Comparison of ENCODE assay signal across 8 cellular contexts in genomic region chr6:154683756-154684523, GRCh38. TPM values are rescaled to one million over a fixed set of nuclear protein-coding genes. Genes with fewer than 3 reads are reported as not detected.
DNase-seq lines count a peak whose midpoint lies in the region; ATAC-seq and TF ChIP-seq lines count a peak whose summit lies in the region.

No MANE protein-coding gene starts in this region.

- CTCF ChIA-PET in MCF 10A (lab: Yijun Ruan, JAX) = interaction anchor here (0.6 to 2.3 kb wide), 6 partner anchors 9 to 561 kb away, joined by 3 to 10 read pairs (median 4); no protein-coding TSS in a partner anchor

- TF ChIP-seq CTCF in fibroblast of villous mesenchyme (IDR thresholded peaks at IDR 0.05; ENCODE audit: insufficient read depth, low read depth, low read length) (no peak), MCF 10A (IDR thresholded peaks at IDR 0.05; ENCODE audit: unreplicated experiment) (no peak)

- DNase-seq in activated CD4-positive, alpha-beta T cell treated with anti-CD3 and anti-CD28 coated beads, Interleukin-2, amount 10 ng/mL, durations not matched to agents 24 days and 14 days = no peak
- no peak for DNase-seq in activated CD4-positive, alpha-beta T cell treated with anti-CD3 and anti-CD28 coated beads for 4 hours
- DNase-seq in NOMO-1 treated with dmso at 0.1 percent for 144 hours (lab: John Stamatoyannopoulos, UW; ENCODE audit: unreplicated experiment) (peak; percentile 61), fibroblast of villous mesenchyme (ENCODE audit: low read depth) (peak; percentile 22), DMS 273 (lab: John Stamatoyannopoulos, UW; ENCODE audit: unreplicated experiment) (no peak), MCF 10A (ENCODE audit: unreplicated experiment) (no peak)
- DNase-seq in activated CD8-positive, alpha-beta memory T cell treated with anti-CD3 and anti-CD28 coated beads, Interleukin-2, amount 50 U/mL, for 4 hours = no peak

- intact Hi-C loops in activated CD4-positive, alpha-beta T cell treated with anti-CD3 and anti-CD28 coated beads, Interleukin-2, amount 10 ng/mL, durations not matched to agents 24 days and 14 days (cut with micrococcal nuclease) = no loop called here
- intact Hi-C loops in MCF 10A (cut with micrococcal nuclease) = no loop called here

- H3K4me3 Mint-ChIP-seq in activated CD4-positive, alpha-beta T cell treated with anti-CD3 and anti-CD28 coated beads, Interleukin-2, amount 10 ng/mL, durations not matched to agents 24 days and 14 days = peak overlapping the region; percentile 45
- H3K4me3 Mint-ChIP-seq in MCF 10A (ENCODE audit: unreplicated experiment) = no peak overlapping the region

- no TSS peak for BruUV-seq in MCF 10A (replicated peaks; lab: Mats Ljungman, UMichigan)

- H3K36me3 Mint-ChIP-seq in activated CD4-positive, alpha-beta T cell treated with anti-CD3 and anti-CD28 coated beads, Interleukin-2, amount 10 ng/mL, durations not matched to agents 24 days and 14 days (ENCODE audit: low read depth) = no peaks in the 10 kb centered on the region
- no peaks in the 10 kb centered on the region for H3K36me3 Mint-ChIP-seq in MCF 10A (ENCODE audit: insufficient read depth, unreplicated experiment)

- POLR2A ChIA-PET in MCF 10A (lab: Yijun Ruan, JAX) = interaction anchor here (0.7 kb wide), 1 partner anchor 20 kb away, joined by 3 read pairs; no protein-coding TSS in a partner anchor

- no peak overlapping the region for H3K4me3 ChIP-seq in fibroblast of villous mesenchyme (ENCODE audit: low read depth, low read length)

- H3K4me1 Mint-ChIP-seq in activated CD4-positive, alpha-beta T cell treated with anti-CD3 and anti-CD28 coated beads, Interleukin-2, amount 10 ng/mL, durations not matched to agents 24 days and 14 days = peaks cover 10% of the 10 kb centered on the region
- no peaks in the 10 kb centered on the region for H3K4me1 Mint-ChIP-seq in MCF 10A (ENCODE audit: insufficient read depth, unreplicated experiment)

- ATAC-seq in HG02840 (IDR thresholded peaks at IDR 0.05; ENCODE audit: low FRiP score, unreplicated experiment) = peak; percentile 87

- H3K27ac Mint-ChIP-seq in activated CD4-positive, alpha-beta T cell treated with anti-CD3 and anti-CD28 coated beads, Interleukin-2, amount 10 ng/mL, durations not matched to agents 24 days and 14 days = peak overlapping the region; percentile 8
- no peak overlapping the region for H3K27ac Mint-ChIP-seq in MCF 10A (ENCODE audit: low read depth, unreplicated experiment)

- peaks cover 4% of the 10 kb centered on the region for H3K27me3 Mint-ChIP-seq in activated CD4-positive, alpha-beta T cell treated with anti-CD3 and anti-CD28 coated beads, Interleukin-2, amount 10 ng/mL, durations not matched to agents 24 days and 14 days
- no peaks in the 10 kb centered on the region for H3K27me3 Mint-ChIP-seq in MCF 10A (ENCODE audit: insufficient read depth, unreplicated experiment)

- no peaks in the 10 kb centered on the region for H3K9me3 Mint-ChIP-seq in activated CD4-positive, alpha-beta T cell treated with anti-CD3 and anti-CD28 coated beads, Interleukin-2, amount 10 ng/mL, durations not matched to agents 24 days and 14 days
- H3K9me3 Mint-ChIP-seq in MCF 10A (ENCODE audit: unreplicated experiment) = no peaks in the 10 kb centered on the region

RNA-seq across cellular contexts. Expression of gene SCAF8, which starts 49.3 kb away (rescaled TPM):
- total RNA-seq in activated CD4-positive, alpha-beta T cell treated with anti-CD3 and anti-CD28 coated beads, Interleukin-2, amount 10 ng/mL, durations not matched to agents 24 days and 14 days = 36.6 and 37.5 TPM in 2 replicates
- total RNA-seq in fibroblast of villous mesenchyme = 31.6 and 39.7 TPM in 2 replicates
- total RNA-seq in MCF 10A (2022) = 41.0 and 49.2 TPM in 2 replicates

Comparison
In these comparisons a context has a peak if more than half of its experiments do, and no peak if none do; other contexts are left out.
1. DNase-seq: peak in NOMO-1 treated with dmso at 0.1 percent for 144 hours (single experiment) and fibroblast of villous mesenchyme (single experiment); none in activated CD4-positive, alpha-beta T cell treated with anti-CD3 and anti-CD28 coated beads, Interleukin-2, amount 10 ng/mL, durations not matched to agents 24 days and 14 days (single experiment), activated CD4-positive, alpha-beta T cell treated with anti-CD3 and anti-CD28 coated beads for 4 hours (0 of 2), activated CD8-positive, alpha-beta memory T cell treated with anti-CD3 and anti-CD28 coated beads, Interleukin-2, amount 50 U/mL, for 4 hours (single experiment), DMS 273 (single experiment) and MCF 10A (single experiment).